Comparison of ENCODE assay signal across 24 cellular contexts in genomic region chr9:81071108-81071507, GRCh38.
"Had no signal": no experiment of that assay in that cellular context is flagged by ENCODE, and none has a peak within 500 bp of the region (broad histone marks: within the 10 kb centered on the region; RNA-seq: fewer than 3 reads in every experiment).

No MANE protein-coding gene starts in this region.

- H3K27ac ChIP-seq: gastrocnemius medialis, ovary, prostate gland, right atrium auricular region, upper lobe of left lung, WERI-Rb-1 had no signal

- H3K9me3 ChIP-seq: gastrocnemius medialis, ovary, prostate gland, right atrium auricular region, upper lobe of left lung had no signal

- DNase-seq: activated CD4-positive, alpha-beta T cell treated with anti-CD3 and anti-CD28 coated beads, Interleukin-2, amount 10 ng/mL, durations not matched to agents 7 days and 5 days; activated CD4-positive, CD25-positive, alpha-beta regulatory T cell treated with anti-CD3 and anti-CD28 coated beads, Interleukin-2, amount 50 U/mL, for 72 hours; activated CD8-positive, alpha-beta memory T cell treated with anti-CD3 and anti-CD28 coated beads, Interleukin-2, amount 10 ng/mL, durations not matched to agents 7 days and 5 days; activated CD8-positive, alpha-beta T cell treated with anti-CD3 and anti-CD28 coated beads for 36 hours; activated effector memory CD4-positive, alpha-beta T cell treated with anti-CD3 and anti-CD28 coated beads, Interleukin-2, amount 50 U/mL, for 16 hours; activated naive CD4-positive, alpha-beta T cell treated with anti-CD3 and anti-CD28 coated beads, Interleukin-2, amount 10 ng/mL, durations not matched to agents 7 days and 5 days; activated T-cell treated with anti-CD3 and anti-CD28 coated beads for 4 hours; central memory CD4-positive, alpha-beta T cell; dermis blood vessel endothelial cell; effector CD8-positive, alpha-beta T cell; gastrocnemius medialis; hippocampal formation; left ventricle myocardium superior; mammary epithelial cell; midbrain; natural killer cell; ovary; stimulated activated CD4-positive, alpha-beta T cell treated with anti-CD3 and anti-CD28 coated beads, Interleukin-12 subunit alpha, Interleukin-12 subunit beta, amount 100 ng/mL, for 4 hours; stimulated activated CD4-positive, alpha-beta T cell treated with anti-CD3 and anti-CD28 coated beads, Interleukin-4, amount 100 ng/mL, for 4 hours; stimulated activated naive CD8-positive, alpha-beta T cell treated with anti-CD3 and anti-CD28 coated beads, Interleukin-15, Interleukin-2, amounts not matched to agents 100 U/mL and 50 U/mL, for 24 hours; upper lobe of left lung; WERI-Rb-1 had no signal

- H3K27me3 ChIP-seq: gastrocnemius medialis, ovary, right atrium auricular region, upper lobe of left lung had no signal

- H3K4me3 ChIP-seq: gastrocnemius medialis, ovary, prostate gland, right atrium auricular region, upper lobe of left lung had no signal

- H3K36me3 ChIP-seq: gastrocnemius medialis, ovary, prostate gland, right atrium auricular region, upper lobe of left lung, WERI-Rb-1 had no signal

- H3K4me1 ChIP-seq: gastrocnemius medialis, prostate gland, right atrium auricular region, upper lobe of left lung had no signal

- ATAC-seq: activated CD8-positive, alpha-beta memory T cell treated with anti-CD3 and anti-CD28 coated beads, Interleukin-2, amount 10 ng/mL, durations not matched to agents 7 days and 5 days; activated CD8-positive, alpha-beta T cell treated with anti-CD3 and anti-CD28 coated beads for 36 hours; gastrocnemius medialis; left ventricle myocardium superior; natural killer cell; stimulated activated naive CD8-positive, alpha-beta T cell treated with anti-CD3 and anti-CD28 coated beads, Interleukin-15, Interleukin-2, amounts not matched to agents 100 U/mL and 50 U/mL, for 24 hours had no signal
